Comparison of ENCODE assay signal across 8 cellular contexts in genomic region chr15:63473999-63474809, GRCh38. TPM values are rescaled to one million over a fixed set of nuclear protein-coding genes. Genes with fewer than 3 reads are reported as not detected.
DNase-seq lines count a peak whose midpoint lies in the region; ATAC-seq and TF ChIP-seq lines count a peak whose summit lies in the region.

No MANE protein-coding gene starts in this region.

- H3K4me3 ChIP-seq in left ventricle myocardium inferior = no peak overlapping the region

- peak; percentile 28 for ATAC-seq in Right ventricle myocardium inferior
- peak; percentile 63 for ATAC-seq in HG02852 (IDR thresholded peaks at IDR 0.05; ENCODE audit: unreplicated experiment)

- H3K27me3 ChIP-seq in left ventricle myocardium inferior (ENCODE audit: low read depth) = no peaks in the 10 kb centered on the region

- DNase-seq in Right ventricle myocardium inferior (ENCODE audit: missing footprints) (no peak), left ventricle myocardium inferior (no peak), NCI-H510A treated with DMSO at 0.1 percent for 48 hours (lab: John Stamatoyannopoulos, UW) (peak; percentile 87), islet precursor cell (peak; percentile 90), stromal cell of bone marrow (ENCODE audit: low read depth) (peak; percentile 70), HUDEP-2 (lab: John Stamatoyannopoulos, UW; ENCODE audit: unreplicated experiment in 76 of 76) (no peak)
- peak in 3 of 4 experiments; percentile 13 to 20 (median 15) for DNase-seq in activated naive CD4-positive, alpha-beta T cell (lab: John Stamatoyannopoulos, UW)

- intact Hi-C loops in Right ventricle myocardium inferior (cut with DNase I) = no loop called here
- intact Hi-C loops in left ventricle myocardium inferior (cut with micrococcal nuclease) = no loop called here

- H3K27ac ChIP-seq in left ventricle myocardium inferior (replicated peaks) = no peak overlapping the region

- H3K9me3 ChIP-seq in left ventricle myocardium inferior (replicated peaks) = no peaks in the 10 kb centered on the region

- peaks cover 5% of the 10 kb centered on the region for H3K4me1 ChIP-seq in left ventricle myocardium inferior

- no peak for TF ChIP-seq CTCF in left ventricle myocardium inferior (IDR thresholded peaks at IDR 0.05; ENCODE audit: borderline replicate concordance)

- no peaks in the 10 kb centered on the region for H3K36me3 ChIP-seq in left ventricle myocardium inferior

RNA-seq across cellular contexts. Expression of gene USP3, which starts 30.2 kb away (rescaled TPM):
- 13.7 TPM for total RNA-seq in Right ventricle myocardium inferior
- total RNA-seq in left ventricle myocardium inferior = 17.2 TPM

Comparison
In these comparisons a context has a peak if more than half of its experiments do, and no peak if none do; other contexts are left out.
1. DNase-seq: peak in NCI-H510A treated with DMSO at 0.1 percent for 48 hours (single experiment), activated naive CD4-positive, alpha-beta T cell (3 of 4), islet precursor cell (single experiment) and stromal cell of bone marrow (single experiment); none in Right ventricle myocardium inferior (single experiment), left ventricle myocardium inferior (single experiment) and HUDEP-2 (0 of 76).